17 cellular contexts compared by ENCODE assay signal in the genomic region with DNA sequence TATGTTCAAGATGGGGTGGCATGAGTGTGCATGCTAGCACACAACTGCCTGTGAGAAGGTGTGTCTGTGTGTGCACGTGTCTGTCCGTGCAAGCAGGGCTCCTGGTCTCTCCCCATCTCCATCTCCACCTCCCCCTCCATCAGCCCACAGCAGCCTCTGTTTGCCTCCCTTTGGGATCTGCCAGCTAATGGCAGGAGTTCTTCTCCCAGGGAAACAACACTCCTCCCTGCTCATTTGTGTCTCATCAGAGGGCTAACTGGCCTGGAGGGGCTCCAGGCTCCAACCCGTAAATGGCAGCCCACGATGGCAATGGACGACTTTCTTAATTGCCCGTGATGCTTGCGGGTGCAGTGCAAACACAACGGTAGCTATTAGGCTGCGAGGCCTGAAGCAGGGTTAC.
DNase-seq lines count a peak whose midpoint lies in the region; ATAC-seq and TF ChIP-seq lines count a peak whose summit lies in the region.
"Had no signal": no experiment of that assay in that cellular context is flagged by ENCODE, and none has a peak within 500 bp of the region (broad histone marks: within the 10 kb centered on the region; RNA-seq: fewer than 3 reads in every experiment).

No MANE protein-coding gene starts in this region.

- 91 to 99% methylated on average over 8 to 9 of the region's 9 CpGs for WGBS in endodermal cell (ENCODE audit: insufficient coverage in 1 of 2, insufficient read length in 1 of 2), 2 experiments

- no peaks in the 10 kb centered on the region for H3K4me1 ChIP-seq in endodermal cell (ENCODE audit: control insufficient read depth, insufficient read depth, low read length)

- peaks cover 21% of the 10 kb centered on the region for H3K27me3 Mint-ChIP-seq in endodermal cell (ENCODE audit: insufficient read depth)
- H3K27me3 Mint-ChIP-seq: CD4-positive, alpha-beta memory T cell had no signal

- no peak overlapping the region for H3K4me3 ChIP-seq in endodermal cell (ENCODE audit: low read length)
- H3K4me3 ChIP-seq: A549 had no signal

- no peak overlapping the region for H3K4me3 Mint-ChIP-seq in endodermal cell
- H3K4me3 Mint-ChIP-seq in stimulated activated effector memory CD8-positive, alpha-beta T cell treated with anti-CD3 and anti-CD28 coated beads, Interleukin-12 subunit alpha, Interleukin-12 subunit beta, amount 100 ng/mL, for 72 hours = no peak overlapping the region
- H3K4me3 Mint-ChIP-seq: HFFc6 had no signal

- H3K4me1 Mint-ChIP-seq in endodermal cell = peaks cover 12% of the 10 kb centered on the region
- peaks cover 5% of the 10 kb centered on the region for H3K4me1 Mint-ChIP-seq in stimulated activated effector memory CD8-positive, alpha-beta T cell treated with anti-CD3 and anti-CD28 coated beads, Interleukin-12 subunit alpha, Interleukin-12 subunit beta, amount 100 ng/mL, for 72 hours

- no peak for ATAC-seq in stimulated activated effector memory CD8-positive, alpha-beta T cell treated with anti-CD3 and anti-CD28 coated beads, Interleukin-12 subunit alpha, Interleukin-12 subunit beta, amount 100 ng/mL, for 72 hours
- ATAC-seq: A549, HepG2 had no signal

- H3K9me3 ChIP-seq in endodermal cell (ENCODE audit: control insufficient read depth, low read length) = peaks cover 11% of the 10 kb centered on the region
- H3K9me3 ChIP-seq: A549, BE2C had no signal

- H3K27me3 ChIP-seq in endodermal cell (ENCODE audit: control insufficient read depth, insufficient read depth, low read length, poor library complexity, severe bottlenecking) = peaks cover 4% of the 10 kb centered on the region
- H3K27me3 ChIP-seq: BE2C had no signal

- H3K27ac Mint-ChIP-seq in endodermal cell = no peak overlapping the region
- H3K27ac Mint-ChIP-seq in stimulated activated effector memory CD8-positive, alpha-beta T cell treated with anti-CD3 and anti-CD28 coated beads, Interleukin-12 subunit alpha, Interleukin-12 subunit beta, amount 100 ng/mL, for 72 hours = no peak overlapping the region
- H3K27ac Mint-ChIP-seq: HFFc6 had no signal

- no peak for TF ChIP-seq CTCF in endodermal cell (conservative IDR thresholded peaks at IDR 0.05)

- DNase-seq in NCI-H526 (lab: John Stamatoyannopoulos, UW) = peak; percentile 45 to 46
- no peak for DNase-seq in NCI-H526 treated with DMSO at 0.1 percent for 48 hours (lab: John Stamatoyannopoulos, UW)
- DNase-seq in NCI-H1092 (lab: John Stamatoyannopoulos, UW) = peak; percentile 64
- DNase-seq in NCI-H2227 treated with DMSO at 0.1 percent for 48 hours (lab: John Stamatoyannopoulos, UW) = peak; percentile 43
- DNase-seq in endodermal cell = peak; percentile 15
- no peak for DNase-seq in amniotic stem cell (lab: John Stamatoyannopoulos, UW)
- no peak for DNase-seq in glomerular visceral epithelial cell (ENCODE audit: extremely low spot score)
- DNase-seq in stimulated activated effector memory CD8-positive, alpha-beta T cell treated with anti-CD3 and anti-CD28 coated beads, Interleukin-12 subunit alpha, Interleukin-12 subunit beta, amount 100 ng/mL, for 72 hours (ENCODE audit: low spot score in 2 of 2) = no peak
- DNase-seq: BE2C; CD4-positive, alpha-beta memory T cell; DMS153; GF-D8; HCEC 1CT; HFFc6 had no signal

- H3K9ac ChIP-seq in endodermal cell (ENCODE audit: extremely low read depth, low read length, poor library complexity, severe bottlenecking) = no peak overlapping the region

- H3K36me3 ChIP-seq in endodermal cell (ENCODE audit: control insufficient read depth, insufficient read depth, low read length) = no peaks in the 10 kb centered on the region
- H3K36me3 ChIP-seq: BE2C had no signal

- H3K27ac ChIP-seq in endodermal cell (ENCODE audit: low read depth, low read length) = no peak overlapping the region
- H3K27ac ChIP-seq: A549, C4-2B had no signal

- no peaks in the 10 kb centered on the region for H3K36me3 Mint-ChIP-seq in endodermal cell (ENCODE audit: low read depth)
- H3K36me3 Mint-ChIP-seq in stimulated activated effector memory CD8-positive, alpha-beta T cell treated with anti-CD3 and anti-CD28 coated beads, Interleukin-12 subunit alpha, Interleukin-12 subunit beta, amount 100 ng/mL, for 72 hours = no peaks in the 10 kb centered on the region
- H3K36me3 Mint-ChIP-seq: CD4-positive, alpha-beta memory T cell had no signal

- peaks cover 9% of the 10 kb centered on the region for H3K9me3 Mint-ChIP-seq in endodermal cell
- H3K9me3 Mint-ChIP-seq in stimulated activated effector memory CD8-positive, alpha-beta T cell treated with anti-CD3 and anti-CD28 coated beads, Interleukin-12 subunit alpha, Interleukin-12 subunit beta, amount 100 ng/mL, for 72 hours = no peaks in the 10 kb centered on the region
- H3K9me3 Mint-ChIP-seq: CD4-positive, alpha-beta memory T cell; HFFc6 had no signal

Comparison
In these comparisons a context has a peak if more than half of its experiments do, and no peak if none do; other contexts are left out.
1. DNase-seq: peak in NCI-H526 (2 of 2), NCI-H1092 (single experiment), NCI-H2227 treated with DMSO at 0.1 percent for 48 hours (single experiment) and endodermal cell (single experiment); none in NCI-H526 treated with DMSO at 0.1 percent for 48 hours (single experiment), amniotic stem cell (single experiment), glomerular visceral epithelial cell (single experiment) and stimulated activated effector memory CD8-positive, alpha-beta T cell treated with anti-CD3 and anti-CD28 coated beads, Interleukin-12 subunit alpha, Interleukin-12 subunit beta, amount 100 ng/mL, for 72 hours (0 of 2).